ENCODE assay signal across 8 cellular contexts in the genomic region with DNA sequence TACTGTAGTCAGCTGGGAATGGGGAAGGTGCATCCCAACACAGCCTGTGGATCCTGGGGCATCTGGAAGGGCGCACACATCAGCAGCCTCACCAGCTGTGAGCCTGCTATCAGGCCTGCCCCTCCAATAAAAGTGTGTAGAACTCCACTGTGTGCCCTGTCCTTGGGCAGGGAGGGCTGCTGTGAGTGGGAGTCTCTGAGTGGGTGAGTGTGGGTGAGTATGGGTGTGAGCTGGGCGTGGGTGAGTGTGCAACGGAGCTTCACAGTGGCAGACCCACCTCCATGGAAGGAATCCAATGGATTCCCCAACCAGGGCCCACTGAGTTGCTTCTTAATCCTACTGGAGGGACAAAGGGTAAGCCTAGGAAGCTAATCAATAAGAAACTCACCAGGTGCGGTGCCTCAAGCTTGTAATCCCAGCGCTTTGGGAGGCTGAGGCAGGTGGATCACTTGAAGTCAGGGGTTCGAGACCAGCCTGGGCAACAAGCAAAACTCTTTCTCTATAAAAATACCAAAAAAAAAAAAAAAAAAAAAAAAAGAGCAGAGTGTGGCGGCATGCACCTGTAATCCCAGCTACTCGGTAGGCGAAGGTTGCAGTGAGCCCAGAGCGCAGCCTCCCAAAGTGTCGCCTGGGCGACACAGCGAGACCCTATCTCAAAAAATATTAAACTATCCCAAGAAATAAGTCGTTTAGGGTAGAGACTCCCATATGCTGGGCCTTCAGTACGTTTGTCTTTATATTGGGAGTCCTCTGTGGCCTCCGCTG.
DNase-seq lines count a peak whose midpoint lies in the region; TF ChIP-seq lines count a peak whose summit lies in the region.

No MANE protein-coding gene starts in this region.

- H3K9me2 ChIP-seq in SU-DHL-6 (replicated peaks; ENCODE audit: insufficient read depth, low read length), result no peaks in the 10 kb centered on the region

- H3K4me3 ChIP-seq in SU-DHL-6 (ENCODE audit: insufficient read depth, low read length, poor library complexity, severe bottlenecking) (peak overlapping the region; percentile 72), fibroblast of pulmonary artery (replicated peaks; ENCODE audit: low read depth, low read length) (peak overlapping the region; percentile 89)

- peak overlapping the region; percentile 89 for H3K4me2 ChIP-seq in SU-DHL-6 (ENCODE audit: low read depth, low read length, poor library complexity, severe bottlenecking)

- no peaks in the 10 kb centered on the region for H3K36me3 ChIP-seq in SU-DHL-6 (ENCODE audit: low read length)

- DNase-seq in GM13976 (ENCODE audit: low spot score), result peak; percentile 29
- no peak for DNase-seq in fibroblast of pulmonary artery (ENCODE audit: low read depth)
- DNase-seq in retina, result peak; percentile 7
- DNase-seq in NCI-H2029 treated with DMSO at 0.1 percent for 48 hours (lab: John Stamatoyannopoulos, UW), result no peak
- no peak for DNase-seq in NCI-H2081 (lab: John Stamatoyannopoulos, UW)
- DNase-seq in DMS 273 (lab: John Stamatoyannopoulos, UW; ENCODE audit: unreplicated experiment), result no peak
- no peak for DNase-seq in NCI-H345 treated with DMSO at 0.1 percent for 48 hours (lab: John Stamatoyannopoulos, UW; ENCODE audit: unreplicated experiment)

- in situ Hi-C loops in GM13976 (cut with MboI; ENCODE audit: low sequenced_read_pairs, unreplicated experiment), result no loop called here

- peak overlapping the region; percentile 87 for H3K9ac ChIP-seq in SU-DHL-6 (ENCODE audit: low read length)

- H4K20me1 ChIP-seq in SU-DHL-6 (ENCODE audit: low read depth, low read length), result no peaks in the 10 kb centered on the region

- no peak for TF ChIP-seq CTCF in GM13976 (IDR thresholded peaks at IDR 0.05; ENCODE audit: borderline replicate concordance, control extremely low read depth, extremely low read depth, insufficient read depth, missing control alignments)
- TF ChIP-seq CTCF in SU-DHL-6 (IDR thresholded peaks at IDR 0.05; ENCODE audit: insufficient read depth, low read length, poor library complexity, severe bottlenecking), result no peak
- no peak for TF ChIP-seq CTCF in fibroblast of pulmonary artery (IDR thresholded peaks at IDR 0.05; ENCODE audit: low read length, missing control alignments)

- no peaks in the 10 kb centered on the region for H3K27me3 ChIP-seq in SU-DHL-6 (ENCODE audit: low read length)

- peaks cover 22% of the 10 kb centered on the region for H3F3A ChIP-seq in SU-DHL-6 (ENCODE audit: insufficient read depth)

- H2AFZ ChIP-seq in SU-DHL-6 (ENCODE audit: low read depth, low read length, severe bottlenecking), result peak overlapping the region; percentile 27

- peak overlapping the region; percentile 94 for H3K27ac ChIP-seq in SU-DHL-6 (ENCODE audit: low read depth, low read length)

- H3K9me3 ChIP-seq in SU-DHL-6 (ENCODE audit: insufficient read depth, low read length), result no peaks in the 10 kb centered on the region

- peaks cover 3% of the 10 kb centered on the region; the same call in 1 of the 2 replicates for H3K79me2 ChIP-seq in SU-DHL-6 (ENCODE audit: insufficient read depth, low read length)

Comparison
In these comparisons a context has a peak if more than half of its experiments do, and no peak if none do; other contexts are left out.
1. DNase-seq: peak in GM13976 (single experiment) and retina (single experiment); none in fibroblast of pulmonary artery (single experiment), NCI-H2029 treated with DMSO at 0.1 percent for 48 hours (single experiment), NCI-H2081 (0 of 2), DMS 273 (single experiment) and NCI-H345 treated with DMSO at 0.1 percent for 48 hours (single experiment).